20 cellular contexts compared by ENCODE assay signal in genomic region chr15:41377978-41378377, GRCh38. TPM values are rescaled to one million over a fixed set of nuclear protein-coding genes. Genes with fewer than 3 reads are reported as not detected.
DNase-seq lines count a peak whose midpoint lies in the region; ATAC-seq and TF ChIP-seq lines count a peak whose summit lies in the region.
"Had no signal": no experiment of that assay in that cellular context is flagged by ENCODE, and none has a peak within 500 bp of the region (broad histone marks: within the 10 kb centered on the region; RNA-seq: fewer than 3 reads in every experiment).

No MANE protein-coding gene starts in this region.

- peak; percentile 11 for DNase-seq in MCF 10A (ENCODE audit: unreplicated experiment)
- no peak for DNase-seq in breast epithelium (ENCODE audit: low spot score in 2 of 2)
- DNase-seq in RWPE1 (ENCODE audit: low spot score): peak; percentile 15
- DNase-seq in mammary epithelial cell: peak; percentile 30
- peak; percentile 45 for DNase-seq in osteoblast (ENCODE audit: insufficient read length, low spot score, missing footprints)
- no peak for DNase-seq in COR-L47 (lab: John Stamatoyannopoulos, UW)
- no peak for DNase-seq in H4 (ENCODE audit: low spot score)
- no peak for DNase-seq in Right ventricle myocardium inferior (ENCODE audit: missing footprints)
- DNase-seq: CD8-positive, alpha-beta memory T cell; DMS79 treated with DMSO at 0.1 percent for 48 hours; H7; KG1; NCI-H1417; NCI-H187; NCI-H2107; NCI-H510A; NCI-H748 treated with DMSO at 0.1 percent for 48 hours; NK-92 treated with Interleukin-12 subunit alpha and Interleukin-12 subunit beta, amount 100 ng/mL, for 24 hours; SJCRH30 had no signal

- peaks cover 52% of the 10 kb centered on the region for H3K36me3 Mint-ChIP-seq in MCF 10A (ENCODE audit: insufficient read depth, unreplicated experiment)

- in situ Hi-C loops in mammary epithelial cell (cut with MboI; ENCODE audit: low sequenced_read_pairs in 2 of 2): no loop called here

- no peak overlapping the region for H2AFZ ChIP-seq in mammary epithelial cell (ENCODE audit: low read depth, low read length)
- H2AFZ ChIP-seq in osteoblast (ENCODE audit: low read length): no peak overlapping the region

- no peak overlapping the region for H3K9ac ChIP-seq in mammary epithelial cell (ENCODE audit: insufficient read depth, low read length)
- H3K9ac ChIP-seq: BLaER1 treated with 17β-estradiol and CSF1 and Interleukin-3, amounts not matched to agents 10 nM and 100 nM had no signal

- no peak overlapping the region for H3K4me3 ChIP-seq in breast epithelium
- H3K4me3 ChIP-seq in mammary epithelial cell (replicated peaks in 1 of 3; ENCODE audit: insufficient read depth in 1 of 3, low read depth in 2 of 3, low read length in 3 of 3): no peak overlapping the region
- H3K4me3 ChIP-seq in osteoblast (ENCODE audit: insufficient read depth, low read length): no peak overlapping the region
- H3K4me3 ChIP-seq: BLaER1 treated with 17β-estradiol and CSF1 and Interleukin-3, amounts not matched to agents 10 nM and 100 nM; SJCRH30 had no signal

- H3K9me3 ChIP-seq in breast epithelium (no peaks in the 10 kb centered on the region), mammary epithelial cell (replicated peaks; ENCODE audit: insufficient read depth, low read length) (no peaks in the 10 kb centered on the region), osteoblast (ENCODE audit: low read depth, low read length) (no peaks in the 10 kb centered on the region)

- no peak for TF ChIP-seq POLR2A in breast epithelium (IDR thresholded peaks at IDR 0.05)

- no peak overlapping the region for H3K4me3 Mint-ChIP-seq in MCF 10A (ENCODE audit: unreplicated experiment)
- H3K4me3 Mint-ChIP-seq: CD8-positive, alpha-beta memory T cell had no signal

- no peaks in the 10 kb centered on the region for H3K9me3 Mint-ChIP-seq in MCF 10A (ENCODE audit: unreplicated experiment)
- H3K9me3 Mint-ChIP-seq: CD8-positive, alpha-beta memory T cell had no signal

- no peaks in the 10 kb centered on the region for H3K27me3 ChIP-seq in breast epithelium
- no peaks in the 10 kb centered on the region for H3K27me3 ChIP-seq in mammary epithelial cell (ENCODE audit: insufficient read depth, low read length)
- no peaks in the 10 kb centered on the region for H3K27me3 ChIP-seq in osteoblast (ENCODE audit: insufficient read depth, low read length)
- H3K27me3 ChIP-seq: BLaER1 treated with 17β-estradiol and CSF1 and Interleukin-3, amounts not matched to agents 10 nM and 100 nM; SJCRH30 had no signal

- 100% methylated on average over 2 of the region's 4 CpGs for WGBS in mammary epithelial cell (ENCODE audit: low coverage, missing lambda C conversion rate)

- no peak overlapping the region for H3K27ac ChIP-seq in breast epithelium
- peak overlapping the region; percentile 13; the same call in 1 of the 2 replicates for H3K27ac ChIP-seq in RWPE1
- no peak overlapping the region for H3K27ac ChIP-seq in mammary epithelial cell (ENCODE audit: insufficient read depth, low read depth, low read length)
- H3K27ac ChIP-seq in osteoblast (ENCODE audit: low read depth, low read length): no peak overlapping the region
- H3K27ac ChIP-seq: BLaER1 treated with 17β-estradiol and CSF1 and Interleukin-3, amounts not matched to agents 10 nM and 100 nM; SJCRH30 had no signal

- H4K20me1 ChIP-seq in mammary epithelial cell (ENCODE audit: insufficient read depth, low read length) (no peaks in the 10 kb centered on the region), osteoblast (ENCODE audit: insufficient read depth, low read length) (no peaks in the 10 kb centered on the region)

- H3K27ac Mint-ChIP-seq in MCF 10A (ENCODE audit: low read depth, unreplicated experiment): no peak overlapping the region

- TF ChIP-seq CTCF in MCF 10A (IDR thresholded peaks at IDR 0.05; ENCODE audit: unreplicated experiment): no peak
- TF ChIP-seq CTCF in breast epithelium (IDR thresholded peaks at IDR 0.05): no peak
- TF ChIP-seq CTCF in RWPE1 (conservative IDR thresholded peaks at IDR 0.05; ENCODE audit: low read depth): no peak
- TF ChIP-seq CTCF in mammary epithelial cell (conservative IDR thresholded peaks at IDR 0.05 in 1 of 2, IDR thresholded peaks at IDR 0.05 in 1 of 2; ENCODE audit: extremely low read depth in 1 of 2, insufficient read depth in 1 of 2, low read depth in 1 of 2, low read length in 2 of 2): no peak
- TF ChIP-seq CTCF in osteoblast (IDR thresholded peaks at IDR 0.05; ENCODE audit: extremely low read depth, low read depth, low read length): no peak

- dilution Hi-C loops in mammary epithelial cell (cut with HindIII; ENCODE audit: low sequenced_read_pairs): no loop called here

- no peaks in the 10 kb centered on the region for H3K27me3 Mint-ChIP-seq in MCF 10A (ENCODE audit: insufficient read depth, unreplicated experiment)
- H3K27me3 Mint-ChIP-seq: CD8-positive, alpha-beta memory T cell had no signal

- CTCF ChIA-PET in MCF 10A (lab: Yijun Ruan, JAX): no interaction called here
- CTCF ChIA-PET in RWPE1 (lab: Yijun Ruan, JAX): interaction anchor here (0.5 kb wide), 1 partner anchor 26 kb away, joined by 4 read pairs; no protein-coding TSS in a partner anchor
- CTCF ChIA-PET in mammary epithelial cell (lab: Charles Lee; ENCODE audit: low non-redundant PET): no interaction called here

- H3K36me3 ChIP-seq in breast epithelium (no peaks in the 10 kb centered on the region), mammary epithelial cell (ENCODE audit: insufficient read depth, low read length) (peaks cover 16% of the 10 kb centered on the region), osteoblast (ENCODE audit: insufficient read depth, low read length) (peaks cover 29% of the 10 kb centered on the region)

- H3K4me2 ChIP-seq in mammary epithelial cell (ENCODE audit: insufficient read depth, low read depth, low read length) (no peak overlapping the region), osteoblast (ENCODE audit: insufficient read depth, low read length) (no peak overlapping the region)
- H3K4me2 ChIP-seq: BLaER1 treated with 17β-estradiol and CSF1 and Interleukin-3, amounts not matched to agents 10 nM and 100 nM had no signal

- POLR2A ChIA-PET in MCF 10A (lab: Yijun Ruan, JAX): no interaction called here
- POLR2A ChIA-PET in RWPE1 (lab: Yijun Ruan, JAX; ENCODE audit: low non-redundant PET): interaction anchor here (0.6 kb wide), 1 partner anchor 45 kb away, joined by 4 read pairs; the partner anchor contains the start of gene NUSAP1

- no peaks in the 10 kb centered on the region for H3K4me1 Mint-ChIP-seq in MCF 10A (ENCODE audit: insufficient read depth, unreplicated experiment)
- H3K4me1 Mint-ChIP-seq: CD8-positive, alpha-beta memory T cell had no signal

- BruUV-seq in MCF 10A (replicated peaks; lab: Mats Ljungman, UMichigan) (no TSS peak), mammary epithelial cell (replicated peaks; lab: Mats Ljungman, UMichigan) (no TSS peak)

- intact Hi-C loops in MCF 10A (cut with micrococcal nuclease) (no loop called here), breast epithelium (cut with DNase I; ENCODE audit: low total_unique reads) (no loop called here), mammary epithelial cell (cut with micrococcal nuclease) (no loop called here), Right ventricle myocardium inferior (cut with DNase I) (no loop called here)

- no peak for ATAC-seq in Right ventricle myocardium inferior

- H3K79me2 ChIP-seq in mammary epithelial cell (ENCODE audit: insufficient read depth, low read length) (no peaks in the 10 kb centered on the region), osteoblast (ENCODE audit: insufficient read depth, low read length) (no peaks in the 10 kb centered on the region)

- no peaks in the 10 kb centered on the region for H3K4me1 ChIP-seq in breast epithelium
- H3K4me1 ChIP-seq in mammary epithelial cell (ENCODE audit: insufficient read depth, low read length): no peaks in the 10 kb centered on the region
- no peaks in the 10 kb centered on the region for H3K4me1 ChIP-seq in osteoblast (ENCODE audit: insufficient read depth, low read length)
- H3K4me1 ChIP-seq: BLaER1 treated with 17β-estradiol and CSF1 and Interleukin-3, amounts not matched to agents 10 nM and 100 nM; SJCRH30 had no signal

RNA-seq across cellular contexts. Expression of gene NDUFAF1, which starts 24.3 kb away (rescaled TPM):
- total RNA-seq in MCF 10A (2022): 14.9 and 18.2 TPM in 2 replicates
- 10 to 100 TPM in 2 of 3 donors, 1 to 10 TPM in 1; 6.9 to 19.9 (median 14.7) TPM for total RNA-seq in breast epithelium
- total RNA-seq in mammary epithelial cell: 10 to 100 TPM; 16.9 to 21.8 TPM
- 19.6 TPM for polyA plus RNA-seq in mammary epithelial cell
- 16.0 TPM for polyA minus RNA-seq in mammary epithelial cell
- total RNA-seq in osteoblast: 21.4 and 22.4 TPM in 2 replicates
- total RNA-seq in H4 (2014; rRNA removed; shearing (Covaris generic)): 34.9 and 41.0 TPM in 2 replicates
- total RNA-seq in Right ventricle myocardium inferior: 71.9 TPM

RNA-seq across cellular contexts. Expression of gene RTF1, which starts 38.9 kb away (rescaled TPM):
- total RNA-seq in MCF 10A (2022) (30.2 and 30.6 TPM in 2 replicates), breast epithelium (10 to 100 TPM; 33.1 to 49.0 (median 34.2) TPM), mammary epithelial cell (10 to 100 TPM; 26.7 to 33.0 TPM), osteoblast (26.1 and 29.2 TPM in 2 replicates), Right ventricle myocardium inferior (20.9 TPM)
- polyA plus RNA-seq in mammary epithelial cell: 24.3 TPM
- 74.8 TPM for polyA minus RNA-seq in mammary epithelial cell
- total RNA-seq in H4 (2014; rRNA removed; shearing (Covaris generic)): 9.4 and 15.1 TPM in 2 replicates

RNA-seq across cellular contexts. Expression of gene NUSAP1, which starts 45.3 kb away (rescaled TPM):
- total RNA-seq in MCF 10A (2022) (39.1 and 62.6 TPM in 2 replicates), breast epithelium (1 to 10 TPM; 5.0 to 8.2 (median 6.9) TPM), mammary epithelial cell (10 to 100 TPM in 1 of 2 donors, 1 to 10 TPM in 1; 3.7 to 67.3 TPM), osteoblast (10.9 and 14.1 TPM in 2 replicates), Right ventricle myocardium inferior (2.2 TPM)
- polyA plus RNA-seq in mammary epithelial cell: 86.3 TPM
- 192 TPM for polyA minus RNA-seq in mammary epithelial cell
- total RNA-seq in H4 (2014; rRNA removed; shearing (Covaris generic)): 155 and 195 TPM in 2 replicates

RNA-seq across cellular contexts. Expression of gene OIP5, which starts 45.6 kb away (rescaled TPM):
- 2.9 and 5.7 TPM in 2 replicates for total RNA-seq in MCF 10A (2022)
- total RNA-seq in breast epithelium: under 1 TPM; 0.33 to 0.80 (median 0.44) TPM
- total RNA-seq in mammary epithelial cell: 1 to 10 TPM; 1.3 to 8.0 TPM
- 12.2 TPM for polyA plus RNA-seq in mammary epithelial cell
- 3.7 TPM for polyA minus RNA-seq in mammary epithelial cell
- 0.72 and 0.88 TPM in 2 replicates for total RNA-seq in osteoblast
- 40.1 and 42.4 TPM in 2 replicates for total RNA-seq in H4 (2014; rRNA removed; shearing (Covaris generic))
- total RNA-seq in Right ventricle myocardium inferior: 0.51 TPM

Comparison
In these comparisons a context has a peak if more than half of its experiments do, and no peak if none do; other contexts are left out.
1. DNase-seq: peak in MCF 10A (single experiment), RWPE1 (single experiment), mammary epithelial cell (single experiment) and osteoblast (single experiment); none in breast epithelium (0 of 2), COR-L47 (single experiment), H4 (single experiment) and Right ventricle myocardium inferior (single experiment).